Comparison of ENCODE assay signal across 8 cellular contexts in genomic region chr13:43085545-43085944, GRCh38.
DNase-seq lines count a peak whose midpoint lies in the region; ATAC-seq, FAIRE-seq and TF ChIP-seq lines count a peak whose summit lies in the region.

No MANE protein-coding gene starts in this region.

- H3K4me2 ChIP-seq in Loucy (ENCODE audit: low read depth, low read length, poor library complexity, severe bottlenecking) (no peak overlapping the region), K562 (ENCODE audit: insufficient read depth, low read length) (no peak overlapping the region)

- no peak overlapping the region for H2AFZ ChIP-seq in Loucy (ENCODE audit: low read length)
- no peak overlapping the region for H2AFZ ChIP-seq in K562 (ENCODE audit: low read depth, low read length)

- peak; percentile 72 for TF ChIP-seq CTCF in Loucy (conservative IDR thresholded peaks at IDR 0.05; ENCODE audit: low read length)
- peak in 1 of 3 experiments; percentile 41; a peak in 3 of 6 replicates for TF ChIP-seq CTCF in K562 (IDR thresholded peaks at IDR 0.05 in 2 of 3, conservative IDR thresholded peaks at IDR 0.05 in 1 of 3; ENCODE audit: insufficient read depth in 2 of 3, low read depth in 1 of 3, low read length in 3 of 3)

- no peak for TF ChIP-seq POLR2A in K562 (conservative IDR thresholded peaks at IDR 0.05)

- H3K9me2 ChIP-seq in Loucy (replicated peaks; ENCODE audit: low read depth, low read length), result no peaks in the 10 kb centered on the region

- H3K36me3 Mint-ChIP-seq in stimulated activated effector memory CD8-positive, alpha-beta T cell treated with anti-CD3 and anti-CD28 coated beads, Interleukin-12 subunit alpha, Interleukin-12 subunit beta, amount 100 ng/mL, for 72 hours, result peaks cover 6% of the 10 kb centered on the region

- no peak for TF ChIP-seq EP300 in K562 (IDR thresholded peaks at IDR 0.05; ENCODE audit: low read length)

- H3K79me2 ChIP-seq in Loucy (ENCODE audit: insufficient read depth, low read length) (no peaks in the 10 kb centered on the region), K562 (ENCODE audit: control insufficient read depth, insufficient read depth, low read length) (no peaks in the 10 kb centered on the region)

- no peaks in the 10 kb centered on the region for H4K20me1 ChIP-seq in Loucy (ENCODE audit: insufficient read depth, low read length, poor library complexity, severe bottlenecking)
- no peaks in the 10 kb centered on the region for H4K20me1 ChIP-seq in K562 (replicated peaks; ENCODE audit: control insufficient read depth, insufficient read depth, low read length)

- no peaks in the 10 kb centered on the region for H3K9me3 Mint-ChIP-seq in stimulated activated effector memory CD8-positive, alpha-beta T cell treated with anti-CD3 and anti-CD28 coated beads, Interleukin-12 subunit alpha, Interleukin-12 subunit beta, amount 100 ng/mL, for 72 hours

- H3K4me3 Mint-ChIP-seq in stimulated activated effector memory CD8-positive, alpha-beta T cell treated with anti-CD3 and anti-CD28 coated beads, Interleukin-12 subunit alpha, Interleukin-12 subunit beta, amount 100 ng/mL, for 72 hours, result no peak overlapping the region

- peak in 1 of 2 experiments; percentile 28; a peak in 2 of 4 replicates for TF ChIP-seq RAD21 in K562 (CRISPR knock-in tag; conservative IDR thresholded peaks at IDR 0.05 in 1 of 2, IDR thresholded peaks at IDR 0.05 in 1 of 2)

- H3K36me3 ChIP-seq in Loucy (ENCODE audit: insufficient read depth, low read length) (no peaks in the 10 kb centered on the region), K562 (ENCODE audit: control insufficient read depth, insufficient read depth, low read length) (no peaks in the 10 kb centered on the region)

- H3K9me1 ChIP-seq in K562 (ENCODE audit: control insufficient read depth, insufficient read depth, low read length), result no peaks in the 10 kb centered on the region

- H3K27ac ChIP-seq in K562 (ENCODE audit: extremely low read depth, low read depth, low read length), result no peak overlapping the region

- POLR2A ChIA-PET in K562 (lab: Yijun Ruan, JAX), result interaction anchor here (0.7 kb wide), 1 partner anchor 82 kb away, joined by 3 read pairs; no protein-coding TSS in a partner anchor

- WGBS in K562 (ENCODE audit: insufficient coverage, low coverage, missing lambda C conversion rate), result 0% methylated on average over 1 of the region's 1 CpG

- no peak overlapping the region for H3K27ac Mint-ChIP-seq in stimulated activated effector memory CD8-positive, alpha-beta T cell treated with anti-CD3 and anti-CD28 coated beads, Interleukin-12 subunit alpha, Interleukin-12 subunit beta, amount 100 ng/mL, for 72 hours

- peaks cover 4% of the 10 kb centered on the region for H3K4me1 Mint-ChIP-seq in stimulated activated effector memory CD8-positive, alpha-beta T cell treated with anti-CD3 and anti-CD28 coated beads, Interleukin-12 subunit alpha, Interleukin-12 subunit beta, amount 100 ng/mL, for 72 hours

- H3K27me3 ChIP-seq in Loucy (ENCODE audit: insufficient read depth, low read length, poor library complexity, severe bottlenecking) (no peaks in the 10 kb centered on the region), K562 (ENCODE audit: control insufficient read depth in 2 of 2, insufficient read depth in 2 of 2, low read length in 2 of 2) (no peaks in the 10 kb centered on the region)

- intact Hi-C loops in K562 (cut with micrococcal nuclease), result loop anchor here (5.0 kb wide), 1 partner anchor 717 kb away; no protein-coding TSS in a partner anchor

- H3K9me3 ChIP-seq in Loucy (ENCODE audit: insufficient read depth, low read depth, low read length) (peaks cover 6% of the 10 kb centered on the region; the same call in 1 of the 2 replicates), K562 (replicated peaks; ENCODE audit: control insufficient read depth, insufficient read depth, low read depth, low read length) (no peaks in the 10 kb centered on the region)

- H3K4me3 ChIP-seq in Loucy (ENCODE audit: low read length, poor library complexity, severe bottlenecking), result no peak overlapping the region
- H3K4me3 ChIP-seq in K562, result no peak overlapping the region

- H3K9ac ChIP-seq in Loucy (ENCODE audit: low read depth, low read length, poor library complexity, severe bottlenecking) (no peak overlapping the region), K562 (ENCODE audit: insufficient read depth in 1 of 2, low read depth in 2 of 2, low read length in 2 of 2) (no peak overlapping the region)

- H3K4me1 ChIP-seq in Loucy (ENCODE audit: insufficient read depth, low read length, poor library complexity, severe bottlenecking) (no peaks in the 10 kb centered on the region), K562 (replicated peaks in 1 of 2; ENCODE audit: control insufficient read depth in 2 of 2, insufficient read depth in 2 of 2, low read length in 2 of 2) (no peaks in the 10 kb centered on the region)

- no TSS peak for BruUV-seq in K562 (replicated peaks; lab: Mats Ljungman, UMichigan)

- peak; percentile 8 for DNase-seq in DMS114 treated with DMSO at 0.1 percent for 48 hours (lab: John Stamatoyannopoulos, UW; ENCODE audit: unreplicated experiment)
- DNase-seq in K562 (ENCODE audit: extremely low read depth in 1 of 4, low spot score in 3 of 4), result peak; percentile 2 to 3 (median 3)
- DNase-seq in medulla oblongata (ENCODE audit: extremely low spot score), result peak; percentile 48
- DNase-seq in stimulated activated effector memory CD8-positive, alpha-beta T cell treated with anti-CD3 and anti-CD28 coated beads, Interleukin-12 subunit alpha, Interleukin-12 subunit beta, amount 100 ng/mL, for 72 hours (ENCODE audit: low spot score in 2 of 2), result no peak
- DNase-seq in GM19238 (ENCODE audit: insufficient read length, low spot score), result no peak
- DNase-seq in NCI-H187 treated with DMSO at 0.1 percent for 48 hours (lab: John Stamatoyannopoulos, UW), result no peak

- in situ Hi-C loops in K562 (cut with MboI), result no loop called here

- no peak for FAIRE-seq in K562 (lab: Jason Lieb, UNC)

- ATAC-seq in K562 (no peak), GM21528 (IDR thresholded peaks at IDR 0.05; ENCODE audit: low FRiP score, unreplicated experiment) (no peak)
- no peak for ATAC-seq in stimulated activated effector memory CD8-positive, alpha-beta T cell treated with anti-CD3 and anti-CD28 coated beads, Interleukin-12 subunit alpha, Interleukin-12 subunit beta, amount 100 ng/mL, for 72 hours

- CTCF ChIA-PET in K562 (lab: Yijun Ruan, JAX; ENCODE audit: low intra/inter-chr PET ratio), result no interaction called here

- H3F3A ChIP-seq in Loucy (ENCODE audit: low read depth), result no peaks in the 10 kb centered on the region

TF ChIP-seq in K562, 482 proteins besides CTCF, POLR2A, EP300 and RAD21:
- TF ChIP-seq IRF2 (CRISPR knock-in tag; IDR thresholded peaks at IDR 0.05) (no peak), TBP (optimal IDR thresholded peaks at IDR 0.05; ENCODE audit: low read depth, low read length) (no peak), NKRF (IDR thresholded peaks at IDR 0.05; ENCODE audit: borderline replicate concordance) (no peak), POLR3A (IDR thresholded peaks at IDR 0.05; ENCODE audit: borderline replicate concordance, extremely low read depth, insufficient read depth, insufficient read length) (no peak), CEBPG (CRISPR knock-in tag; IDR thresholded peaks at IDR 0.05) (no peak), CEBPG (tag; conservative IDR thresholded peaks at IDR 0.05 in 1 of 2, IDR thresholded peaks at IDR 0.05 in 1 of 2) (no peak), ZFX (CRISPR knock-in tag; IDR thresholded peaks at IDR 0.05) (no peak)

Comparison
In these comparisons a context has a peak if more than half of its experiments do, and no peak if none do; other contexts are left out.
1. DNase-seq: peak in DMS114 treated with DMSO at 0.1 percent for 48 hours (single experiment), K562 (4 of 4) and medulla oblongata (single experiment); none in stimulated activated effector memory CD8-positive, alpha-beta T cell treated with anti-CD3 and anti-CD28 coated beads, Interleukin-12 subunit alpha, Interleukin-12 subunit beta, amount 100 ng/mL, for 72 hours (0 of 2), GM19238 (single experiment) and NCI-H187 treated with DMSO at 0.1 percent for 48 hours (single experiment).